Comparison of ENCODE assay signal across 7 cellular contexts in the genomic region with DNA sequence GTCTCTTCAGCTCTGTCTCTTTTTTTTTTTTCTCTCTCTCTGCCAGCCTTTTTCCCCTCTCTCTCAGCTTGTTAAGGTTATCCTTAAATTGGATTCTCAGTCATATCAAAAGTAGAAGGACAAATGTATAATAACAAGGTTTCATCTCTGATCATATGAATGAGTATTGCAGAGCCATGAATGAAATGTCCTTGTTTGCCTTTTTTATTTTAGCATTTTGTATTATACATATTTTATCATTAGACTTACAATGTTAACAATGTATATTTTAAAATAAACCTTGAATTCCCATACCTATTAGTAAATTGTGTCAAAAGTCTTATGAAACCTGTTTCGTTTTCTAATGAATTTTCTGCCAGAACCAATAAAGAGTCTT. TPM values are rescaled to one million over a fixed set of nuclear protein-coding genes. Genes with fewer than 3 reads are reported as not detected.
A peak's percentile ranks its signal among the peaks of the same experiment; 100 is the strongest.
DNase-seq lines count a peak whose midpoint lies in the region; ATAC-seq, FAIRE-seq and TF ChIP-seq lines count a peak whose summit lies in the region.

No MANE protein-coding gene starts in this region.

- peak overlapping the region; percentile 99 for H3K27ac Mint-ChIP-seq in HFFc6
- peak overlapping the region; percentile 98 for H3K27ac Mint-ChIP-seq in activated T-helper 1 cell treated with anti-CD3 and anti-CD28 coated beads, Interleukin-12 subunit alpha, Interleukin-12 subunit beta, Interleukin-2, Interleukin-4 antibody, amounts not matched to agents 30 ng/mL and 10 ng/mL and 1 ng/mL, durations not matched to agents 14 hours and 24 hours and 36 hours
- H3K27ac Mint-ChIP-seq in stimulated activated memory B cell treated with anti-CD40 and anti-IgM and Interleukin-4, amounts not matched to agents 10 μg/mL and 1 μg/mL and 100 μg/mL, for 72 hours = peak overlapping the region; percentile 92

- peaks cover 6% of the 10 kb centered on the region; the same call in 1 of the 2 replicates for H3K9me3 Mint-ChIP-seq in HFFc6
- no peaks in the 10 kb centered on the region for H3K9me3 Mint-ChIP-seq in activated T-helper 1 cell treated with anti-CD3 and anti-CD28 coated beads, Interleukin-12 subunit alpha, Interleukin-12 subunit beta, Interleukin-2, Interleukin-4 antibody, amounts not matched to agents 30 ng/mL and 10 ng/mL and 1 ng/mL, durations not matched to agents 14 hours and 24 hours and 36 hours
- H3K9me3 Mint-ChIP-seq in stimulated activated memory B cell treated with anti-CD40 and anti-IgM and Interleukin-4, amounts not matched to agents 10 μg/mL and 1 μg/mL and 100 μg/mL, for 72 hours = no peaks in the 10 kb centered on the region

- no peak for ATAC-seq in stimulated activated memory B cell treated with anti-CD40 and anti-IgM and Interleukin-4, amounts not matched to agents 10 μg/mL and 1 μg/mL and 100 μg/mL, for 72 hours
- ATAC-seq in GM18517 (IDR thresholded peaks at IDR 0.05; ENCODE audit: unreplicated experiment) = no peak

- no peak for TF ChIP-seq CTCF in HFFc6 (IDR thresholded peaks at IDR 0.05)

- H3K4me3 Mint-ChIP-seq in HFFc6 = peak overlapping the region; percentile 93
- H3K4me3 Mint-ChIP-seq in activated T-helper 1 cell treated with anti-CD3 and anti-CD28 coated beads, Interleukin-12 subunit alpha, Interleukin-12 subunit beta, Interleukin-2, Interleukin-4 antibody, amounts not matched to agents 30 ng/mL and 10 ng/mL and 1 ng/mL, durations not matched to agents 14 hours and 24 hours and 36 hours = peak overlapping the region; percentile 90
- H3K4me3 Mint-ChIP-seq in stimulated activated memory B cell treated with anti-CD40 and anti-IgM and Interleukin-4, amounts not matched to agents 10 μg/mL and 1 μg/mL and 100 μg/mL, for 72 hours = peak overlapping the region; percentile 86

- DNase-seq in HFFc6 = no peak
- no peak for DNase-seq in activated T-helper 1 cell treated with anti-CD3 and anti-CD28 coated beads, Interleukin-12 subunit alpha, Interleukin-12 subunit beta, Interleukin-2, Interleukin-4 antibody, amounts not matched to agents 30 ng/mL and 10 ng/mL and 1 ng/mL, durations not matched to agents 14 hours and 24 hours and 36 hours (ENCODE audit: low spot score)
- no peak for DNase-seq in GM12892 (ENCODE audit: insufficient read length)
- DNase-seq in retina = no peak

- H3K27me3 Mint-ChIP-seq in HFFc6 (ENCODE audit: insufficient read depth) = peaks cover 4% of the 10 kb centered on the region
- H3K27me3 Mint-ChIP-seq in activated T-helper 1 cell treated with anti-CD3 and anti-CD28 coated beads, Interleukin-12 subunit alpha, Interleukin-12 subunit beta, Interleukin-2, Interleukin-4 antibody, amounts not matched to agents 30 ng/mL and 10 ng/mL and 1 ng/mL, durations not matched to agents 14 hours and 24 hours and 36 hours (ENCODE audit: insufficient read depth) = peaks cover 3% of the 10 kb centered on the region
- H3K27me3 Mint-ChIP-seq in stimulated activated memory B cell treated with anti-CD40 and anti-IgM and Interleukin-4, amounts not matched to agents 10 μg/mL and 1 μg/mL and 100 μg/mL, for 72 hours = no peaks in the 10 kb centered on the region

- H3K36me3 Mint-ChIP-seq in HFFc6 (ENCODE audit: low read depth) = peaks cover 43% of the 10 kb centered on the region
- H3K36me3 Mint-ChIP-seq in activated T-helper 1 cell treated with anti-CD3 and anti-CD28 coated beads, Interleukin-12 subunit alpha, Interleukin-12 subunit beta, Interleukin-2, Interleukin-4 antibody, amounts not matched to agents 30 ng/mL and 10 ng/mL and 1 ng/mL, durations not matched to agents 14 hours and 24 hours and 36 hours (ENCODE audit: low read depth) = no peaks in the 10 kb centered on the region
- H3K36me3 Mint-ChIP-seq in stimulated activated memory B cell treated with anti-CD40 and anti-IgM and Interleukin-4, amounts not matched to agents 10 μg/mL and 1 μg/mL and 100 μg/mL, for 72 hours = no peaks in the 10 kb centered on the region

- intact Hi-C loops in activated T-helper 1 cell treated with anti-CD3 and anti-CD28 coated beads, Interleukin-12 subunit alpha, Interleukin-12 subunit beta, Interleukin-2, Interleukin-4 antibody, amounts not matched to agents 30 ng/mL and 10 ng/mL and 1 ng/mL, durations not matched to agents 14 hours and 24 hours and 36 hours (cut with micrococcal nuclease) = loop anchor here (1.0 to 10.0 kb wide), 6 partner anchors 35 to 1039 kb away; partner anchors contain the start of gene IFI44L

- H3K4me3 ChIP-seq in iPS-11a (ENCODE audit: low read depth, low read length) = peak overlapping the region; percentile 54

- no peak for FAIRE-seq in GM12892 (lab: Jason Lieb, UNC)

- H3K4me1 Mint-ChIP-seq in HFFc6 (ENCODE audit: low read depth) = peaks cover 52% of the 10 kb centered on the region
- H3K4me1 Mint-ChIP-seq in activated T-helper 1 cell treated with anti-CD3 and anti-CD28 coated beads, Interleukin-12 subunit alpha, Interleukin-12 subunit beta, Interleukin-2, Interleukin-4 antibody, amounts not matched to agents 30 ng/mL and 10 ng/mL and 1 ng/mL, durations not matched to agents 14 hours and 24 hours and 36 hours (ENCODE audit: low read depth) = peaks cover 55% of the 10 kb centered on the region
- H3K4me1 Mint-ChIP-seq in stimulated activated memory B cell treated with anti-CD40 and anti-IgM and Interleukin-4, amounts not matched to agents 10 μg/mL and 1 μg/mL and 100 μg/mL, for 72 hours = peaks cover 47% of the 10 kb centered on the region

- TF ChIP-seq POLR2A in GM12892 (IDR thresholded peaks at IDR 0.05; ENCODE audit: low read depth, low read length) = no peak

RNA-seq across cellular contexts. Expression of gene DNAJB4, which starts 0.6 kb away (rescaled TPM):
- 100 to 1,000 TPM in 3 of 6 experiments, 10 to 100 TPM in 3; 89.6 to 245 (median 99.0) TPM for total RNA-seq in HFFc6 (2021; fragmentation: NEBNext Ultra II Directional; extraction: Animal tissue kit (Norgen Biotek cat#: 25700))
- 10.2 and 10.3 TPM in 2 replicates for total RNA-seq in activated T-helper 1 cell treated with anti-CD3 and anti-CD28 coated beads, Interleukin-12 subunit alpha, Interleukin-12 subunit beta, Interleukin-2, Interleukin-4 antibody, amounts not matched to agents 30 ng/mL and 10 ng/mL and 1 ng/mL, durations not matched to agents 14 hours and 24 hours and 36 hours
- 5.1 TPM for polyA plus RNA-seq in GM12892 (2012; ENCODE audit: missing spikeins)

RNA-seq across cellular contexts. Expression of gene FUBP1, which starts 26.5 kb away (rescaled TPM):
- total RNA-seq in HFFc6 (2021; fragmentation: NEBNext Ultra II Directional; extraction: Animal tissue kit (Norgen Biotek cat#: 25700)) = 100 to 1,000 TPM in 5 of 6 experiments, 10 to 100 TPM in 1; 94.7 to 125 (median 119) TPM
- total RNA-seq in activated T-helper 1 cell treated with anti-CD3 and anti-CD28 coated beads, Interleukin-12 subunit alpha, Interleukin-12 subunit beta, Interleukin-2, Interleukin-4 antibody, amounts not matched to agents 30 ng/mL and 10 ng/mL and 1 ng/mL, durations not matched to agents 14 hours and 24 hours and 36 hours = 268 and 278 TPM in 2 replicates
- polyA plus RNA-seq in GM12892 (2012; ENCODE audit: missing spikeins) = 161 TPM

RNA-seq across cellular contexts. Expression of gene GIPC2, which starts 40.4 kb away (rescaled TPM):
- under 1 TPM; 0.17 to 1.00 (median 0.26) TPM for total RNA-seq in HFFc6 (2021; fragmentation: NEBNext Ultra II Directional; extraction: Animal tissue kit (Norgen Biotek cat#: 25700))
- 0.05 TPM in 1 of 2 replicates, not detected in the other for total RNA-seq in activated T-helper 1 cell treated with anti-CD3 and anti-CD28 coated beads, Interleukin-12 subunit alpha, Interleukin-12 subunit beta, Interleukin-2, Interleukin-4 antibody, amounts not matched to agents 30 ng/mL and 10 ng/mL and 1 ng/mL, durations not matched to agents 14 hours and 24 hours and 36 hours
- polyA plus RNA-seq in GM12892 (2012; ENCODE audit: missing spikeins) = not detected
